8 cellular contexts compared by ENCODE assay signal in genomic region chr16:4313563-4314531, GRCh38. TPM values are rescaled to one million over a fixed set of nuclear protein-coding genes. Genes with fewer than 3 reads are reported as not detected.
DNase-seq lines count a peak whose midpoint lies in the region; ATAC-seq, FAIRE-seq and TF ChIP-seq lines count a peak whose summit lies in the region.

No MANE protein-coding gene starts in this region.

- peak overlapping the region in 1 of 4 experiments; percentile 82; a peak in 1 of 8 replicates for H3K4me3 ChIP-seq in H1 (ENCODE audit: extremely low read depth in 1 of 4, insufficient read depth in 2 of 4, low read depth in 3 of 4, low read length in 4 of 4)
- peak overlapping the region; percentile 66 for H3K4me3 ChIP-seq in neuron (ENCODE audit: low read length)

- H4K20me1 ChIP-seq in H1 (replicated peaks in 1 of 2; ENCODE audit: control insufficient read depth in 1 of 2, insufficient read depth in 2 of 2, low read length in 2 of 2), result peaks cover 11 to 15% of the 10 kb centered on the region in 2 experiments

- peak overlapping the region; percentile 81; the same call in 1 of the 2 replicates for H2BK15ac ChIP-seq in H1 (ENCODE audit: low read length)

- H3K23me2 ChIP-seq in H1 (ENCODE audit: low read depth, low read length), result peaks cover 12% of the 10 kb centered on the region

- TF ChIP-seq RAD21 in H1 (IDR thresholded peaks at IDR 0.05 in 1 of 2, conservative IDR thresholded peaks at IDR 0.05 in 1 of 2; ENCODE audit: low read depth in 2 of 2, low read length in 2 of 2), result peak; percentile 40 to 66; a peak in 3 of 4 replicates

- H2AK5ac ChIP-seq in H1 (ENCODE audit: low read depth, low read length), result peak overlapping the region; percentile 88; the same call in 1 of the 2 replicates

- H4K8ac ChIP-seq in H1 (ENCODE audit: extremely low read depth, insufficient read depth, low read length), result peak overlapping the region; percentile 71; the same call in 1 of the 2 replicates

- H2BK20ac ChIP-seq in H1 (ENCODE audit: low read length), result no peak overlapping the region

- 0 out of 2 replicates have a peak overlapping the region, but pooled peaks have one; percentile 24 for H2BK5ac ChIP-seq in H1 (ENCODE audit: low read depth, low read length)

- in situ Hi-C loops in ACHN (cut with HindIII; ENCODE audit: low pct_ligation_motif_present, low pct_unique_long_range_greater_than_20kb, low sequenced_read_pairs), result no loop called here

- H3K14ac ChIP-seq in H1 (ENCODE audit: insufficient read length), result no peak overlapping the region

- H3K79me1 ChIP-seq in H1 (ENCODE audit: low read depth, low read length), result peaks cover 3% of the 10 kb centered on the region

- no peak overlapping the region for H3K27ac ChIP-seq in H1 (ENCODE audit: low read depth, low read length)

- H3K27me3 ChIP-seq in H1 (replicated peaks in 1 of 4; ENCODE audit: control insufficient read depth in 3 of 4, extremely low read depth in 1 of 4, insufficient read depth in 3 of 4, low read length in 3 of 4), result peaks cover 0 to 15% (median 11%) of the 10 kb centered on the region in 4 experiments; a peak in 6 of 7 replicates
- H3K27me3 ChIP-seq in neuron (ENCODE audit: insufficient read depth, low read length), result no peaks in the 10 kb centered on the region

- POLR2A ChIA-PET in H1 (lab: Charles Lee; ENCODE audit: partially characterized antibody), result interaction anchor here (0.8 to 25.6 kb wide), 9 partner anchors 7 to 45 kb away, joined by 3 to 403 read pairs (median 6); partner anchors contain the start of gene TFAP4

- H4K91ac ChIP-seq in H1 (replicated peaks; ENCODE audit: insufficient read length, low read length), result no peak overlapping the region

- H3K4ac ChIP-seq in H1 (replicated peaks; ENCODE audit: insufficient read length, low read depth, low read length), result no peak overlapping the region

- H3K23ac ChIP-seq in H1 (ENCODE audit: insufficient read length), result no peak overlapping the region

- H3K4me2 ChIP-seq in H1 (ENCODE audit: insufficient read depth in 1 of 2, low read depth in 2 of 2, low read length in 2 of 2), result peak overlapping the region; percentile 19 to 94; a peak in 3 of 4 replicates

- peak overlapping the region; percentile 90 for H2BK12ac ChIP-seq in H1 (ENCODE audit: low read depth, low read length)

- no peaks in the 10 kb centered on the region for H3K36me3 ChIP-seq in H1 (ENCODE audit: control insufficient read depth in 2 of 4, insufficient read depth in 4 of 4, low read length in 3 of 4)
- no peaks in the 10 kb centered on the region for H3K36me3 ChIP-seq in neuron (ENCODE audit: insufficient read depth, low read length)

- peaks cover 0 to 37% (median 29%) of the 10 kb centered on the region in 4 experiments; a peak in 6 of 7 replicates for H3K4me1 ChIP-seq in H1 (replicated peaks in 1 of 4; ENCODE audit: control insufficient read depth in 3 of 4, insufficient read depth in 4 of 4, low read length in 3 of 4)
- peaks cover 28% of the 10 kb centered on the region for H3K4me1 ChIP-seq in neuron (ENCODE audit: insufficient read depth, low read length)

- no peak for TF ChIP-seq POLR2A in H1 (IDR thresholded peaks at IDR 0.05; ENCODE audit: control extremely low read depth in 1 of 2, low read depth in 2 of 2, low read length in 2 of 2)

- H4K5ac ChIP-seq in H1 (ENCODE audit: insufficient read length, low read depth, low read length), result no peak overlapping the region

- TF ChIP-seq CTCF in H1 (IDR thresholded peaks at IDR 0.05; ENCODE audit: control extremely low read depth in 1 of 3, insufficient read depth in 1 of 3, low read depth in 1 of 3, low read length in 3 of 3), result peak; percentile 82 to 90 (median 89)

- no peak for TF ChIP-seq EP300 in H1 (IDR thresholded peaks at IDR 0.05; ENCODE audit: borderline replicate concordance in 1 of 2, low read depth in 2 of 2, low read length in 2 of 2)

- peak overlapping the region; percentile 90 for H3K18ac ChIP-seq in H1 (ENCODE audit: extremely low read depth, low read length)

- H2AFZ ChIP-seq in H1 (ENCODE audit: low read length), result no peak overlapping the region
- H2AFZ ChIP-seq in neuron (ENCODE audit: low read depth, low read length), result no peak overlapping the region

- H3K9ac ChIP-seq in H1 (replicated peaks in 1 of 4; ENCODE audit: extremely low read depth in 1 of 4, low read depth in 3 of 4, low read length in 3 of 4), result 0 out of 7 replicates have a peak overlapping the region, but pooled peaks of 1 of the 4 experiments have one; percentile 13

- peak; percentile 51 for ATAC-seq in GM18511 (IDR thresholded peaks at IDR 0.05; ENCODE audit: unreplicated experiment)

- no peak overlapping the region for H3K56ac ChIP-seq in H1 (replicated peaks; ENCODE audit: insufficient read length, low read depth, low read length)

- CTCF ChIA-PET in H1 (lab: Charles Lee; ENCODE audit: partially characterized antibody), result interaction anchor here (0.7 to 16.7 kb wide), 9 partner anchors 7 to 375 kb away, joined by 3 to 300 read pairs (median 5); no protein-coding TSS in a partner anchor

- WGBS in H1 (ENCODE audit: extremely low coverage in 1 of 2, insufficient coverage in 1 of 2, insufficient read length in 1 of 2, insufficient replicate concordance in 2 of 2, low coverage in 1 of 2, low lambda C conversion rate in 2 of 2, missing lambda C conversion rate in 1 of 2), 2 experiments, result 28% methylated on average over 35 of the region's 43 CpGs; no CpG with 5 or more reads in 1 of the 2 experiments

- no peak overlapping the region for H2BK120ac ChIP-seq in H1 (replicated peaks; ENCODE audit: low read depth, low read length)

- H3K9me3 ChIP-seq in H1 (ENCODE audit: insufficient read depth in 2 of 2, low read depth in 1 of 2, low read length in 1 of 2) (no peaks in the 10 kb centered on the region), neuron (ENCODE audit: low read length) (no peaks in the 10 kb centered on the region)

- peaks cover 0 to 25% of the 10 kb centered on the region in 2 experiments; a peak in 3 of 4 replicates for H3K79me2 ChIP-seq in H1 (ENCODE audit: control insufficient read depth in 1 of 2, insufficient read depth in 2 of 2, low read length in 2 of 2)

- peak; percentile 77 for FAIRE-seq in H1 (lab: Jason Lieb, UNC)

- DNase-seq in ACHN (peak; percentile 99), NOMO-1 treated with DMSO at 0.1 percent for 48 hours (lab: John Stamatoyannopoulos, UW; ENCODE audit: unreplicated experiment) (peak; percentile 20), H1 (ENCODE audit: low read depth in 1 of 2, low spot score in 2 of 2) (peak in 1 of 2 experiments; percentile 86), T1000 (lab: John Stamatoyannopoulos, UW) (no peak), NCI-H510A (lab: John Stamatoyannopoulos, UW) (no peak), DMS114 treated with DMSO at 0.1 percent for 48 hours (lab: John Stamatoyannopoulos, UW; ENCODE audit: unreplicated experiment) (no peak)

TF ChIP-seq in H1, 55 proteins besides CTCF, POLR2A, EP300 and RAD21 (continues in another document):
- TF ChIP-seq TBP (IDR thresholded peaks at IDR 0.05; ENCODE audit: low read depth, low read length) (peak; percentile 42; the same call in 1 of the 2 replicates), CREB1 (IDR thresholded peaks at IDR 0.05) (0 out of 2 replicates have a peak, but pooled peaks have one; percentile 27), KDM4A (IDR thresholded peaks at IDR 0.05; ENCODE audit: low read depth, low read length, severe bottlenecking) (no peak), CBX5 (IDR thresholded peaks at IDR 0.05; ENCODE audit: low read depth, low read length) (no peak), KDM1A (IDR thresholded peaks at IDR 0.05; ENCODE audit: borderline replicate concordance, low read length) (peak; percentile 73; the same call in 1 of the 2 replicates), CHD2 (IDR thresholded peaks at IDR 0.05; ENCODE audit: low read length) (no peak)

RNA-seq across cellular contexts. Expression of gene GLIS2, which starts 2.0 kb away (rescaled TPM):
- total RNA-seq in H1 (2021; fragmentation: NEBNext Ultra II Directional; extraction: Animal tissue kit (Norgen Biotek cat#: 25700)), result 17.4 and 18.6 TPM in 2 replicates
- polyA plus RNA-seq in H1 (2011; rRNA removed), result 4.3 and 7.6 TPM in 2 replicates
- 2.7 TPM for polyA plus RNA-seq in H1 (2011; cell fraction: cytosol; rRNA removed)
- polyA plus RNA-seq in H1 (2011; cell fraction: nucleus; rRNA removed), result 8.4 TPM
- polyA plus RNA-seq in H1 (2012, experiment 1 of 2), result 8.3 to 13.8 TPM (median 12.3 TPM) in 4 replicates
- polyA plus RNA-seq in H1 (2012, experiment 2 of 2), result 11.8 TPM
- polyA plus RNA-seq in H1 (2013, experiment 1 of 2), result 9.4 TPM
- polyA plus RNA-seq in H1 (2013, experiment 2 of 2), result 9.5 TPM
- polyA minus RNA-seq in H1 (2011; rRNA and poly(A)+ RNA removed), result 2.0 and 3.2 TPM in 2 replicates
- 7.0 TPM for polyA minus RNA-seq in H1 (2011; cell fraction: cytosol; rRNA and poly(A)+ RNA removed)
- polyA minus RNA-seq in H1 (2011; cell fraction: nucleus; rRNA and poly(A)+ RNA removed), result 5.7 TPM

RNA-seq across cellular contexts. Expression of gene PAM16, which starts 37.3 kb away (rescaled TPM):
- 78.3 and 84.4 TPM in 2 replicates for total RNA-seq in H1 (2021; fragmentation: NEBNext Ultra II Directional; extraction: Animal tissue kit (Norgen Biotek cat#: 25700))
- 198 and 228 TPM in 2 replicates for polyA plus RNA-seq in H1 (2011; rRNA removed)
- 154 TPM for polyA plus RNA-seq in H1 (2011; cell fraction: cytosol; rRNA removed)
- 131 TPM for polyA plus RNA-seq in H1 (2011; cell fraction: nucleus; rRNA removed)
- 57.3 to 96.0 TPM (median 90.9 TPM) in 4 replicates for polyA plus RNA-seq in H1 (2012, experiment 1 of 2)
- 222 TPM for polyA plus RNA-seq in H1 (2012, experiment 2 of 2)
- 161 TPM for polyA plus RNA-seq in H1 (2013, experiment 1 of 2)
- polyA plus RNA-seq in H1 (2013, experiment 2 of 2), result 151 TPM
- polyA minus RNA-seq in H1 (2011; rRNA and poly(A)+ RNA removed), result 12.3 and 15.6 TPM in 2 replicates
- 31.5 TPM for polyA minus RNA-seq in H1 (2011; cell fraction: cytosol; rRNA and poly(A)+ RNA removed)
- 32.7 TPM for polyA minus RNA-seq in H1 (2011; cell fraction: nucleus; rRNA and poly(A)+ RNA removed)

RNA-seq across cellular contexts. Expression of gene TFAP4, which starts 41.0 kb away (rescaled TPM):
- total RNA-seq in H1 (2021; fragmentation: NEBNext Ultra II Directional; extraction: Animal tissue kit (Norgen Biotek cat#: 25700)), result 41.0 and 41.6 TPM in 2 replicates
- 16.1 and 21.3 TPM in 2 replicates for polyA plus RNA-seq in H1 (2011; rRNA removed)
- 20.1 TPM for polyA plus RNA-seq in H1 (2011; cell fraction: cytosol; rRNA removed)
- polyA plus RNA-seq in H1 (2011; cell fraction: nucleus; rRNA removed), result 40.5 TPM
- polyA plus RNA-seq in H1 (2012, experiment 1 of 2), result 20.6 to 34.7 TPM (median 28.3 TPM) in 4 replicates
- 17.6 TPM for polyA plus RNA-seq in H1 (2012, experiment 2 of 2)
- polyA plus RNA-seq in H1 (2013, experiment 1 of 2), result 18.0 TPM
- 18.0 TPM for polyA plus RNA-seq in H1 (2013, experiment 2 of 2)
- polyA minus RNA-seq in H1 (2011; rRNA and poly(A)+ RNA removed), result 29.6 and 44.4 TPM in 2 replicates
- polyA minus RNA-seq in H1 (2011; cell fraction: cytosol; rRNA and poly(A)+ RNA removed), result 36.2 TPM
- 30.1 TPM for polyA minus RNA-seq in H1 (2011; cell fraction: nucleus; rRNA and poly(A)+ RNA removed)

RNA-seq across cellular contexts. Expression of gene VASN, which starts 57.8 kb away (rescaled TPM):
- 9.6 and 10.1 TPM in 2 replicates for total RNA-seq in H1 (2021; fragmentation: NEBNext Ultra II Directional; extraction: Animal tissue kit (Norgen Biotek cat#: 25700))
- 11.3 and 25.2 TPM in 2 replicates for polyA plus RNA-seq in H1 (2011; rRNA removed)
- polyA plus RNA-seq in H1 (2011; cell fraction: cytosol; rRNA removed), result 7.2 TPM
- 15.2 TPM for polyA plus RNA-seq in H1 (2011; cell fraction: nucleus; rRNA removed)
- 3.4 to 8.6 TPM (median 7.8 TPM) in 4 replicates for polyA plus RNA-seq in H1 (2012, experiment 1 of 2)
- polyA plus RNA-seq in H1 (2012, experiment 2 of 2), result 6.1 TPM
- 16.7 TPM for polyA plus RNA-seq in H1 (2013, experiment 1 of 2)
- 14.5 TPM for polyA plus RNA-seq in H1 (2013, experiment 2 of 2)
- 3.4 and 4.5 TPM in 2 replicates for polyA minus RNA-seq in H1 (2011; rRNA and poly(A)+ RNA removed)
- polyA minus RNA-seq in H1 (2011; cell fraction: cytosol; rRNA and poly(A)+ RNA removed), result 11.4 TPM
- polyA minus RNA-seq in H1 (2011; cell fraction: nucleus; rRNA and poly(A)+ RNA removed), result 22.5 TPM

Comparison
In these comparisons a context has a peak if more than half of its experiments do, and no peak if none do; other contexts are left out.
1. DNase-seq: peak in ACHN (single experiment) and NOMO-1 treated with DMSO at 0.1 percent for 48 hours (single experiment); none in T1000 (single experiment), NCI-H510A (single experiment) and DMS114 treated with DMSO at 0.1 percent for 48 hours (single experiment).